Comparison of ENCODE assay signal across 1 cellular context in genomic region chr1:24975391-24975790, GRCh38.
TF ChIP-seq lines count a peak whose summit lies in the region.

No MANE protein-coding gene starts in this region.

TF ChIP-seq in HepG2, 621 proteins besides CTCF, POLR2A, EP300 and RAD21 (continued from another document):
- no peak for TF ChIP-seq ZBTB39 (CRISPR knock-in tag; IDR thresholded peaks at IDR 0.05)
- no peak for TF ChIP-seq ZNF281 (CRISPR knock-in tag; IDR thresholded peaks at IDR 0.05; ENCODE audit: borderline replicate concordance)
- TF ChIP-seq FOXM1 (CRISPR knock-in tag; IDR thresholded peaks at IDR 0.05), result no peak
- TF ChIP-seq NFYB (CRISPR knock-in tag; IDR thresholded peaks at IDR 0.05), result no peak
- TF ChIP-seq CREB1 (IDR thresholded peaks at IDR 0.05), result peak; percentile 75
- no peak for TF ChIP-seq CREB1 (CRISPR knock-in tag; IDR thresholded peaks at IDR 0.05)
